ENCODE assay signal across 1 cellular context in genomic region chr12:71639341-71639760, GRCh38.
TF ChIP-seq lines count a peak whose summit lies in the region.

No MANE protein-coding gene starts in this region.

TF ChIP-seq in HCT116, 20 proteins besides CTCF, POLR2A, EP300 and RAD21 (continued from another document):
- TF ChIP-seq ZBTB33 (IDR thresholded peaks at IDR 0.05; ENCODE audit: extremely low read depth, insufficient replicate concordance, low read length) = no peak
- TF ChIP-seq SIN3A (IDR thresholded peaks at IDR 0.05; ENCODE audit: low read depth) = no peak
- no peak for TF ChIP-seq TCF7L2 (IDR thresholded peaks at IDR 0.05; ENCODE audit: borderline replicate concordance, extremely low read depth, insufficient read depth, insufficient read length)
- TF ChIP-seq JUND (IDR thresholded peaks at IDR 0.05) = no peak
- TF ChIP-seq ZFX (IDR thresholded peaks at IDR 0.05) = no peak
- no peak for TF ChIP-seq EZH2phosphoT487 (IDR thresholded peaks at IDR 0.05; ENCODE audit: borderline replicate concordance)
- TF ChIP-seq MAX (IDR thresholded peaks at IDR 0.05) = no peak
- no peak for TF ChIP-seq YY1 (IDR thresholded peaks at IDR 0.05; ENCODE audit: extremely low read depth, insufficient replicate concordance, low read depth, low read length)
- no peak for TF ChIP-seq EZH2 (IDR thresholded peaks at IDR 0.05)
- TF ChIP-seq CBX3 (IDR thresholded peaks at IDR 0.05; ENCODE audit: low read depth) = no peak
- TF ChIP-seq REST (IDR thresholded peaks at IDR 0.05; ENCODE audit: low read depth) = no peak
